ENCODE assay signal across 8 cellular contexts in genomic region chr14:61854898-61855297, GRCh38. TPM values are rescaled to one million over a fixed set of nuclear protein-coding genes. Genes with fewer than 3 reads are reported as not detected.
"Had no signal": no experiment of that assay in that cellular context is flagged by ENCODE, and none has a peak within 500 bp of the region (broad histone marks: within the 10 kb centered on the region; RNA-seq: fewer than 3 reads in every experiment).

No MANE protein-coding gene starts in this region.

- ATAC-seq: HCT116 had no signal

- H3K4me1 ChIP-seq: HAP-1 had no signal

- H3K9me3 ChIP-seq: HAP-1 had no signal

- H3K4me3 Mint-ChIP-seq: HFFc6, IgD-negative memory B cell had no signal

- H3K36me3 Mint-ChIP-seq: IgD-negative memory B cell had no signal

- H3K27ac ChIP-seq: GM23248, HL-60 had no signal

- DNase-seq: GM23248, GOT3, H7, HFFc6 had no signal

- H2AFZ ChIP-seq: GM23248 had no signal

- H3K9ac ChIP-seq: GM23248 had no signal

- H3K36me3 ChIP-seq: HAP-1 had no signal

- H3K27ac Mint-ChIP-seq: HFFc6, IgD-negative memory B cell had no signal

- H3K4me3 ChIP-seq: GM23248, HAP-1 had no signal

- H3K9me3 Mint-ChIP-seq: HFFc6 had no signal

RNA-seq across cellular contexts. Expression of gene SYT16, which starts 42.4 kb away (rescaled TPM):
- polyA plus RNA-seq: IgD-negative memory B cell had no signal
